1 cellular context compared by ENCODE assay signal in the genomic region with DNA sequence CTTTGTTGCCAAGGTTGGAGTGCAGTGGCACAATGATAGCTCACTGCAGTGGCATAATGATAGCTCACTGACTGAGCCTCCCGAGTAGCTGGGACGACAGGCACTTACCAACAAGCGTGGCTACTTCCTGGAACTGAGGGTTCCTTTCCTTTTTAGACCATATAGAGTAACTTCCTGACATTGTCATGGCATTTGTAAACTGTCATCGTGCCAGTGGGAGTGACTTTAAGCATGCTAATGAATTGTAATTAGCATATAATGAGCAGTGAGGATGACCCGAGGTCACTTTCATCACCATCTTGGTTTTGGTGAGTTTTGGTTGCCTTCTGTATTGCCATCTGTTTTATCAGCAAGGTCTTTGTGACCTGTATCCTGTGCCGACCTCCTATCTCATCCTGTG.
TF ChIP-seq lines count a peak whose summit lies in the region.

No MANE protein-coding gene starts in this region.

TF ChIP-seq in WTC11, 78 proteins besides CTCF, POLR2A, EP300 and RAD21 (continued from another document):
- TF ChIP-seq, protein P1, sequence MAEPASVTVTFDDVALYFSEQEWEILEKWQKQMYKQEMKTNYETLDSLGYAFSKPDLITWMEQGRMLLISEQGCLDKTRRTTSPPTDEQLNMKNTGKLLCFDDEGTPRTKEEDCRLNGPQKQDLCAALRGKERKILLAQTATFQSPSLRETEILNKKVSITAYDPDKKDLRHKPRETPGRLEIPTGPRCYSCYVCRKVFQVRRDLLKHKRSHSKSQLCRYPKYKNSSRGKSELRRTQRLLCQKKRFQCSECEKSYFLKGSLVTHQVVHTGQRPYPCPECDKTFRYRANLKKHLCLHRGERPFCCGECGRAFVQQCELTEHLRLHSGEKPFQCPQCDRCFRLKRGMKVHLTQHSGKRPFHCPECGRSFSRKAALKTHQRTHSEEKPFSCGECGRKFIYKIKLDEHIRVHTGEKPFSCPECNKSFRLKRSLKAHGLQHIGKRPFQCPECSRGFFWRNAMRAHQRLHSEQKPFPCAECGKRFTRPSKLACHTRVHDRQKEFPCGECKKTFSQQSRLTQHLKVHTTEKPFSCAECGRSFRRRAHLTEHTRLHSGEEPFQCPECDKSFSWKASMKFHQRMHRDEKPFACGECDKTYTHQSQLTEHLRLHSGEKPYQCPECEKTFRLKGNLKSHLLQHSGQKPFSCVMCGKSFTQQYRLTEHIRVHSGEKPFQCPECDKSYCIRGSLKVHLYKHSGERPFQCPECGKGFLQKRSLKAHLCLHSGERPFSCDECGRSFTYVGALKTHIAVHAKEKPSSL (CRISPR knock-in tag; conservative IDR thresholded peaks at IDR 0.05) = no peak
- TF ChIP-seq, protein P2, sequence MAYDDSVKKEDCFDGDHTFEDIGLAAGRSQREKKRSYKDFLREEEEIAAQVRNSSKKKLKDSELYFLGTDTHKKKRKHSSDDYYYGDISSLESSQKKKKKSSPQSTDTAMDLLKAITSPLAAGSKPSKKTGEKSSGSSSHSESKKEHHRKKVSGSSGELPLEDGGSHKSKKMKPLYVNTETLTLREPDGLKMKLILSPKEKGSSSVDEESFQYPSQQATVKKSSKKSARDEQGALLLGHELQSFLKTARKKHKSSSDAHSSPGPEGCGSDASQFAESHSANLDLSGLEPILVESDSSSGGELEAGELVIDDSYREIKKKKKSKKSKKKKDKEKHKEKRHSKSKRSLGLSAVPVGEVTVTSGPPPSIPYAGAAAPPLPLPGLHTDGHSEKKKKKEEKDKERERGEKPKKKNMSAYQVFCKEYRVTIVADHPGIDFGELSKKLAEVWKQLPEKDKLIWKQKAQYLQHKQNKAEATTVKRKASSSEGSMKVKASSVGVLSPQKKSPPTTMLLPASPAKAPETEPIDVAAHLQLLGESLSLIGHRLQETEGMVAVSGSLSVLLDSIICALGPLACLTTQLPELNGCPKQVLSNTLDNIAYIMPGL (CRISPR knock-in tag; IDR thresholded peaks at IDR 0.05) = no peak
- TF ChIP-seq, protein P3, sequence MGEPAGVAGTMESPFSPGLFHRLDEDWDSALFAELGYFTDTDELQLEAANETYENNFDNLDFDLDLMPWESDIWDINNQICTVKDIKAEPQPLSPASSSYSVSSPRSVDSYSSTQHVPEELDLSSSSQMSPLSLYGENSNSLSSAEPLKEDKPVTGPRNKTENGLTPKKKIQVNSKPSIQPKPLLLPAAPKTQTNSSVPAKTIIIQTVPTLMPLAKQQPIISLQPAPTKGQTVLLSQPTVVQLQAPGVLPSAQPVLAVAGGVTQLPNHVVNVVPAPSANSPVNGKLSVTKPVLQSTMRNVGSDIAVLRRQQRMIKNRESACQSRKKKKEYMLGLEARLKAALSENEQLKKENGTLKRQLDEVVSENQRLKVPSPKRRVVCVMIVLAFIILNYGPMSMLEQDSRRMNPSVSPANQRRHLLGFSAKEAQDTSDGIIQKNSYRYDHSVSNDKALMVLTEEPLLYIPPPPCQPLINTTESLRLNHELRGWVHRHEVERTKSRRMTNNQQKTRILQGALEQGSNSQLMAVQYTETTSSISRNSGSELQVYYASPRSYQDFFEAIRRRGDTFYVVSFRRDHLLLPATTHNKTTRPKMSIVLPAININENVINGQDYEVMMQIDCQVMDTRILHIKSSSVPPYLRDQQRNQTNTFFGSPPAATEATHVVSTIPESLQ (CRISPR knock-in tag; IDR thresholded peaks at IDR 0.05) = no peak
- TF ChIP-seq ZNF219 (CRISPR knock-in tag; IDR thresholded peaks at IDR 0.05; ENCODE audit: borderline replicate concordance) (no peak), SOX15 (CRISPR knock-in tag; IDR thresholded peaks at IDR 0.05) (no peak), ZNF416 (CRISPR knock-in tag; IDR thresholded peaks at IDR 0.05) (no peak), NFE2L1 (CRISPR knock-in tag; IDR thresholded peaks at IDR 0.05) (no peak)
- TF ChIP-seq, protein P4, sequence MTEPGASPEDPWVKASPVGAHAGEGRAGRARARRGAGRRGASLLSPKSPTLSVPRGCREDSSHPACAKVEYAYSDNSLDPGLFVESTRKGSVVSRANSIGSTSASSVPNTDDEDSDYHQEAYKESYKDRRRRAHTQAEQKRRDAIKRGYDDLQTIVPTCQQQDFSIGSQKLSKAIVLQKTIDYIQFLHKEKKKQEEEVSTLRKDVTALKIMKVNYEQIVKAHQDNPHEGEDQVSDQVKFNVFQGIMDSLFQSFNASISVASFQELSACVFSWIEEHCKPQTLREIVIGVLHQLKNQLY (CRISPR knock-in tag; IDR thresholded peaks at IDR 0.05) = no peak
- TF ChIP-seq, protein P5, sequence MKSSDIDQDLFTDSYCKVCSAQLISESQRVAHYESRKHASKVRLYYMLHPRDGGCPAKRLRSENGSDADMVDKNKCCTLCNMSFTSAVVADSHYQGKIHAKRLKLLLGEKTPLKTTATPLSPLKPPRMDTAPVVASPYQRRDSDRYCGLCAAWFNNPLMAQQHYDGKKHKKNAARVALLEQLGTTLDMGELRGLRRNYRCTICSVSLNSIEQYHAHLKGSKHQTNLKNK (CRISPR knock-in tag; IDR thresholded peaks at IDR 0.05) = no peak
- TF ChIP-seq, protein P6, sequence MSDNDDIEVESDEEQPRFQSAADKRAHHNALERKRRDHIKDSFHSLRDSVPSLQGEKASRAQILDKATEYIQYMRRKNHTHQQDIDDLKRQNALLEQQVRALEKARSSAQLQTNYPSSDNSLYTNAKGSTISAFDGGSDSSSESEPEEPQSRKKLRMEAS (CRISPR knock-in tag; IDR thresholded peaks at IDR 0.05) = no peak
